In genomic region chr16:67112591-67113399, GRCh38 we compare ENCODE assay signal across 21 cellular contexts. TPM values are rescaled to one million over a fixed set of nuclear protein-coding genes. Genes with fewer than 3 reads are reported as not detected.
A peak's percentile ranks its signal among the peaks of the same experiment; 100 is the strongest.
DNase-seq lines count a peak whose midpoint lies in the region; ATAC-seq and TF ChIP-seq lines count a peak whose summit lies in the region.
"Had no signal": no experiment of that assay in that cellular context is flagged by ENCODE, and none has a peak within 500 bp of the region (broad histone marks: within the 10 kb centered on the region; RNA-seq: fewer than 3 reads in every experiment).

No MANE protein-coding gene starts in this region.

- H3K4me3 Mint-ChIP-seq in type B pancreatic cell, result peak overlapping the region; percentile 79
- H3K4me3 Mint-ChIP-seq: activated CD4-positive, alpha-beta T cell treated with anti-CD3 and anti-CD28 coated beads for 36 hours; HFFc6 had no signal

- H3K4me1 Mint-ChIP-seq in type B pancreatic cell (ENCODE audit: unreplicated experiment), result peaks cover 19% of the 10 kb centered on the region

- peak overlapping the region; percentile 4 for H3K27ac ChIP-seq in cingulate gyrus (ENCODE audit: low read depth, low read length)
- peak overlapping the region; percentile 69 to 82 (median 82) for H3K27ac ChIP-seq in right lobe of liver
- H3K27ac ChIP-seq: A549, right atrium auricular region, SJSA1 had no signal

- H3K27me3 Mint-ChIP-seq in type B pancreatic cell, result no peaks in the 10 kb centered on the region
- H3K27me3 Mint-ChIP-seq: activated CD4-positive, alpha-beta T cell treated with anti-CD3 and anti-CD28 coated beads for 36 hours had no signal

- peak; percentile 11 for DNase-seq in activated CD8-positive, alpha-beta memory T cell treated with anti-CD3 and anti-CD28 coated beads for 24 hours
- no peak for DNase-seq in activated CD8-positive, alpha-beta memory T cell treated with anti-CD3 and anti-CD28 coated beads, Interleukin-2, amount 50 U/mL, for 4 hours
- DNase-seq in right lobe of liver (no peak), type B pancreatic cell (ENCODE audit: extremely low spot score, unreplicated experiment) (no peak), anterior cingulate cortex (lab: John Stamatoyannopoulos, UW) (no peak), RKO (ENCODE audit: low spot score) (no peak)
- DNase-seq: activated CD4-positive, alpha-beta T cell treated with anti-CD3 and anti-CD28 coated beads for 36 hours; activated T-cell treated with anti-CD3 and anti-CD28 coated beads for 4 hours; effector CD4-positive, alpha-beta T cell; HFFc6; islet precursor cell; NCI-H446; stimulated activated naive CD8-positive, alpha-beta T cell treated with anti-CD3 and anti-CD28 coated beads, Interleukin-15, Interleukin-2, amounts not matched to agents 100 U/mL and 50 U/mL, for 24 hours; T-helper 9 cell had no signal

- TF ChIP-seq POLR2A in right lobe of liver (IDR thresholded peaks at IDR 0.05), result no peak

- peaks cover 6% of the 10 kb centered on the region for H3K36me3 Mint-ChIP-seq in type B pancreatic cell

- ATAC-seq in right lobe of liver (peak in 1 of 4 donors; percentile 9), HG03280 (IDR thresholded peaks at IDR 0.05; ENCODE audit: unreplicated experiment) (no peak)
- ATAC-seq: A549; activated CD4-positive, alpha-beta T cell treated with anti-CD3 and anti-CD28 coated beads for 36 hours; activated naive CD4-positive, alpha-beta T cell treated with anti-CD3 and anti-CD28 coated beads, Interleukin-2, amount 50 U/mL, for 72 hours; stimulated activated naive CD8-positive, alpha-beta T cell treated with anti-CD3 and anti-CD28 coated beads, Interleukin-15, Interleukin-2, amounts not matched to agents 100 U/mL and 50 U/mL, for 24 hours had no signal

- no peaks in the 10 kb centered on the region for H3K9me3 ChIP-seq in right lobe of liver
- H3K9me3 ChIP-seq: A549, neutrophil, right atrium auricular region, SJSA1 had no signal

- no peaks in the 10 kb centered on the region for H3K9me3 Mint-ChIP-seq in type B pancreatic cell
- H3K9me3 Mint-ChIP-seq: activated naive CD4-positive, alpha-beta T cell treated with anti-CD3 and anti-CD28 coated beads, Interleukin-2, amount 50 U/mL, for 72 hours; HFFc6 had no signal

- intact Hi-C loops in right lobe of liver (cut with DNase I), result no loop called here

- 29% methylated on average over 4 of the region's 4 CpGs for WGBS in right lobe of liver (ENCODE audit: insufficient coverage, low coverage, low lambda C conversion rate, missing lambda C conversion rate)

- H3K4me3 ChIP-seq in right lobe of liver, result peak overlapping the region; percentile 30 to 99 (median 97)
- H3K4me3 ChIP-seq: A549, right atrium auricular region, SJSA1 had no signal

- peak overlapping the region; percentile 96 for H3K27ac Mint-ChIP-seq in type B pancreatic cell
- H3K27ac Mint-ChIP-seq: activated CD4-positive, alpha-beta T cell treated with anti-CD3 and anti-CD28 coated beads for 36 hours; HFFc6 had no signal

- no peaks in the 10 kb centered on the region for H3K27me3 ChIP-seq in right lobe of liver
- H3K27me3 ChIP-seq: neutrophil, right atrium auricular region, SJSA1 had no signal

- peaks cover 0 to 6% (median 0%) of the 10 kb centered on the region in 4 donors for H3K36me3 ChIP-seq in right lobe of liver
- H3K36me3 ChIP-seq: neutrophil, right atrium auricular region had no signal

- peaks cover 0 to 65% (median 15%) of the 10 kb centered on the region in 4 donors for H3K4me1 ChIP-seq in right lobe of liver

- no peak for TF ChIP-seq CTCF in right lobe of liver (IDR thresholded peaks at IDR 0.05)
- TF ChIP-seq CTCF in type B pancreatic cell (conservative IDR thresholded peaks at IDR 0.05), result no peak

RNA-seq across cellular contexts. Expression of gene PHAF1, which starts 3.1 kb away (rescaled TPM):
- total RNA-seq in right lobe of liver (10 to 100 TPM; 22.3 to 45.1 (median 32.4) TPM), type B pancreatic cell (ENCODE audit: low replicate concordance) (22.8 and 26.8 TPM in 2 replicates)

RNA-seq across cellular contexts. Expression of gene B3GNT9, which starts 38.0 kb away (rescaled TPM):
- total RNA-seq in right lobe of liver, result 1 to 10 TPM in 5 of 6 experiments, under 1 TPM in 1; 0.95 to 3.9 (median 1.7) TPM
- total RNA-seq in type B pancreatic cell (ENCODE audit: low replicate concordance), result 9.7 and 11.0 TPM in 2 replicates

RNA-seq across cellular contexts. Expression of gene TRADD, which starts 46.9 kb away (rescaled TPM):
- total RNA-seq in right lobe of liver, result 10 to 100 TPM in 4 of 6 experiments, 1 to 10 TPM in 2; 9.5 to 16.3 (median 10.6) TPM
- total RNA-seq in type B pancreatic cell (ENCODE audit: low replicate concordance), result 6.2 and 14.8 TPM in 2 replicates

RNA-seq across cellular contexts. Expression of gene FBXL8, which starts 47.0 kb away (rescaled TPM):
- total RNA-seq in right lobe of liver (10 to 100 TPM in 4 of 6 experiments, 1 to 10 TPM in 2; 6.1 to 15.0 (median 11.6) TPM), type B pancreatic cell (ENCODE audit: low replicate concordance) (4.5 and 9.2 TPM in 2 replicates)

RNA-seq across cellular contexts. Expression of gene HSF4, which starts 51.8 kb away (rescaled TPM):
- total RNA-seq in right lobe of liver (10 to 100 TPM; 10.4 to 44.1 (median 30.1) TPM), type B pancreatic cell (ENCODE audit: low replicate concordance) (10.4 and 11.1 TPM in 2 replicates)
